ENCODE assay signal across 1 cellular context in genomic region chr17:7328009-7328408, GRCh38.
TF ChIP-seq lines count a peak whose summit lies in the region.

No MANE protein-coding gene starts in this region.

TF ChIP-seq in K562, 482 proteins besides CTCF, POLR2A, EP300 and RAD21 (continued from another document):
- no peak for TF ChIP-seq MGA (IDR thresholded peaks at IDR 0.05)
- TF ChIP-seq ILF3 (IDR thresholded peaks at IDR 0.05; ENCODE audit: borderline replicate concordance), result no peak
